ENCODE assay signal across 1 cellular context in genomic region chr15:85810075-85810474, GRCh38.
TF ChIP-seq lines count a peak whose summit lies in the region.

No MANE protein-coding gene starts in this region.

TF ChIP-seq in SK-N-SH treated with all-trans-retinoic acid at 6 μM for 48 hours, 23 proteins besides CTCF, POLR2A, EP300 and RAD21 (continued from another document):
- TF ChIP-seq TSHZ2 (CRISPR knock-in tag; IDR thresholded peaks at IDR 0.05): no peak
- TF ChIP-seq CSDC2 (CRISPR knock-in tag; IDR thresholded peaks at IDR 0.05): no peak
- no peak for TF ChIP-seq BACH2 (CRISPR knock-in tag; IDR thresholded peaks at IDR 0.05; ENCODE audit: borderline replicate concordance)
- TF ChIP-seq ARNTL (CRISPR knock-in tag; IDR thresholded peaks at IDR 0.05; ENCODE audit: borderline replicate concordance, low read depth): no peak
- no peak for TF ChIP-seq TOX (CRISPR knock-in tag; IDR thresholded peaks at IDR 0.05; ENCODE audit: borderline replicate concordance)
- no peak for TF ChIP-seq CREB5 (CRISPR knock-in tag; IDR thresholded peaks at IDR 0.05; ENCODE audit: low read depth)
- TF ChIP-seq PATZ1 (CRISPR knock-in tag; IDR thresholded peaks at IDR 0.05; ENCODE audit: borderline replicate concordance): no peak
- TF ChIP-seq POU6F1 (CRISPR knock-in tag; IDR thresholded peaks at IDR 0.05; ENCODE audit: borderline replicate concordance, low read depth): no peak
TF ChIP-seq in SK-N-SH treated with all-trans-retinoic acid at 6 μM for 48 hours: peak in this region for 0.
